ENCODE assay signal across 17 cellular contexts in genomic region chr20:36929290-36929689, GRCh38. TPM values are rescaled to one million over a fixed set of nuclear protein-coding genes. Genes with fewer than 3 reads are reported as not detected.
A peak's percentile ranks its signal among the peaks of the same experiment; 100 is the strongest.
DNase-seq lines count a peak whose midpoint lies in the region; ATAC-seq and TF ChIP-seq lines count a peak whose summit lies in the region.
"Had no signal": no experiment of that assay in that cellular context is flagged by ENCODE, and none has a peak within 500 bp of the region (broad histone marks: within the 10 kb centered on the region; RNA-seq: fewer than 3 reads in every experiment).

No MANE protein-coding gene starts in this region.

- H3K4me3 ChIP-seq in psoas muscle (no peak overlapping the region), uterus (no peak overlapping the region)
- H3K4me3 ChIP-seq: GM23338, pancreas had no signal

- H3K4me1 Mint-ChIP-seq in activated T-cell treated with anti-CD3 and anti-CD28 coated beads, Interleukin-2, amount 50 U/mL, for 24 hours (ENCODE audit: low read depth), result peaks cover 59% of the 10 kb centered on the region
- peaks cover 65% of the 10 kb centered on the region for H3K4me1 Mint-ChIP-seq in activated T-cell treated with anti-CD3 and anti-CD28 coated beads, Interleukin-2, amount 50 U/mL, for 4 hours (ENCODE audit: low read depth)
- peaks cover 60% of the 10 kb centered on the region for H3K4me1 Mint-ChIP-seq in dendritic cell treated with granulocyte-macrophage colony-stimulating factor and Interleukin-4, amounts not matched to agents 40 ng/mL and 50 ng/mL, for 4 days (ENCODE audit: low read depth)

- DNase-seq in activated T-cell treated with anti-CD3 and anti-CD28 coated beads, Interleukin-2, amount 50 U/mL, for 24 hours, result peak; percentile 21
- DNase-seq in activated T-cell treated with anti-CD3 and anti-CD28 coated beads, Interleukin-2, amount 50 U/mL, for 4 hours, result no peak
- DNase-seq in MV-4-11 (lab: John Stamatoyannopoulos, UW) (peak; percentile 66), psoas muscle (no peak), NCI-H2227 (lab: John Stamatoyannopoulos, UW; ENCODE audit: unreplicated experiment) (no peak), uterus (no peak), NCI-H82 (lab: John Stamatoyannopoulos, UW) (no peak)
- DNase-seq: caudate nucleus; DND-41; NCI-H1436; NCI-H69; pancreas; SHP77; stimulated activated CD4-positive, alpha-beta T cell treated with anti-CD3 and anti-CD28 coated beads, Interleukin-1b, Interleukin-23, amount 100 ng/mL, for 48 hours had no signal

- no peaks in the 10 kb centered on the region for H3K27me3 ChIP-seq in psoas muscle (ENCODE audit: insufficient read depth in 3 of 3, low read length in 2 of 3)
- H3K27me3 ChIP-seq in uterus, result no peaks in the 10 kb centered on the region
- H3K27me3 ChIP-seq: pancreas had no signal

- peak overlapping the region; percentile 91 for H3K27ac Mint-ChIP-seq in activated T-cell treated with anti-CD3 and anti-CD28 coated beads, Interleukin-2, amount 50 U/mL, for 24 hours
- peak overlapping the region; percentile 77 for H3K27ac Mint-ChIP-seq in dendritic cell treated with granulocyte-macrophage colony-stimulating factor and Interleukin-4, amounts not matched to agents 40 ng/mL and 50 ng/mL, for 4 days
- H3K27ac Mint-ChIP-seq: GM23338, WTC11 had no signal

- H3K27me3 Mint-ChIP-seq in activated T-cell treated with anti-CD3 and anti-CD28 coated beads, Interleukin-2, amount 50 U/mL, for 24 hours, result no peaks in the 10 kb centered on the region
- H3K27me3 Mint-ChIP-seq in activated T-cell treated with anti-CD3 and anti-CD28 coated beads, Interleukin-2, amount 50 U/mL, for 4 hours (ENCODE audit: low read depth), result no peaks in the 10 kb centered on the region
- no peaks in the 10 kb centered on the region for H3K27me3 Mint-ChIP-seq in dendritic cell treated with granulocyte-macrophage colony-stimulating factor and Interleukin-4, amounts not matched to agents 40 ng/mL and 50 ng/mL, for 4 days

- H3K36me3 Mint-ChIP-seq in activated T-cell treated with anti-CD3 and anti-CD28 coated beads, Interleukin-2, amount 50 U/mL, for 24 hours (ENCODE audit: low read depth), result peaks cover 86% of the 10 kb centered on the region
- peaks cover 40% of the 10 kb centered on the region for H3K36me3 Mint-ChIP-seq in activated T-cell treated with anti-CD3 and anti-CD28 coated beads, Interleukin-2, amount 50 U/mL, for 4 hours (ENCODE audit: insufficient read depth)
- H3K36me3 Mint-ChIP-seq in dendritic cell treated with granulocyte-macrophage colony-stimulating factor and Interleukin-4, amounts not matched to agents 40 ng/mL and 50 ng/mL, for 4 days (ENCODE audit: low read depth), result peaks cover 100% of the 10 kb centered on the region

- 72 to 81% (median 74%) methylated on average over 6 of the region's 6 CpGs for WGBS in psoas muscle, 3 donors

- H3K27ac ChIP-seq in psoas muscle (no peak overlapping the region), uterus (no peak overlapping the region)
- H3K27ac ChIP-seq: pancreas had no signal

- H3K4me1 ChIP-seq in psoas muscle, result peaks cover 3% of the 10 kb centered on the region
- no peaks in the 10 kb centered on the region for H3K4me1 ChIP-seq in uterus

- intact Hi-C loops in dendritic cell treated with granulocyte-macrophage colony-stimulating factor and Interleukin-4, amounts not matched to agents 40 ng/mL and 50 ng/mL, for 4 days (cut with micrococcal nuclease), result no loop called here
- intact Hi-C loops in psoas muscle (cut with DNase I), result no loop called here
- intact Hi-C loops in uterus (cut with DNase I; ENCODE audit: low total_unique reads), result no loop called here

- no peak for TF ChIP-seq CTCF in psoas muscle (IDR thresholded peaks at IDR 0.05)
- no peak for TF ChIP-seq CTCF in uterus (IDR thresholded peaks at IDR 0.05)

- ATAC-seq in activated T-cell treated with anti-CD3 and anti-CD28 coated beads, Interleukin-2, amount 50 U/mL, for 4 hours, result no peak
- peak in 3 of 4 donors; percentile 14 to 46 (median 22) for ATAC-seq in psoas muscle
- ATAC-seq: GM23338, pancreas, WTC11 had no signal

- TF ChIP-seq POLR2A in uterus (IDR thresholded peaks at IDR 0.05), result no peak

- no peaks in the 10 kb centered on the region for H3K9me3 Mint-ChIP-seq in activated T-cell treated with anti-CD3 and anti-CD28 coated beads, Interleukin-2, amount 50 U/mL, for 24 hours
- H3K9me3 Mint-ChIP-seq in activated T-cell treated with anti-CD3 and anti-CD28 coated beads, Interleukin-2, amount 50 U/mL, for 4 hours, result no peaks in the 10 kb centered on the region
- no peaks in the 10 kb centered on the region for H3K9me3 Mint-ChIP-seq in dendritic cell treated with granulocyte-macrophage colony-stimulating factor and Interleukin-4, amounts not matched to agents 40 ng/mL and 50 ng/mL, for 4 days
- H3K9me3 Mint-ChIP-seq: GM23338, WTC11 had no signal

- H3K9me3 ChIP-seq in psoas muscle (no peaks in the 10 kb centered on the region), uterus (no peaks in the 10 kb centered on the region)
- H3K9me3 ChIP-seq: pancreas had no signal

- H3K36me3 ChIP-seq in psoas muscle (ENCODE audit: insufficient read depth in 1 of 2, low read depth in 1 of 2), result peaks cover 0 to 66% of the 10 kb centered on the region in 2 donors
- H3K36me3 ChIP-seq in uterus, result peaks cover 0 to 3% of the 10 kb centered on the region in 2 donors

- H3K4me3 Mint-ChIP-seq in activated T-cell treated with anti-CD3 and anti-CD28 coated beads, Interleukin-2, amount 50 U/mL, for 24 hours, result no peak overlapping the region
- no peak overlapping the region for H3K4me3 Mint-ChIP-seq in activated T-cell treated with anti-CD3 and anti-CD28 coated beads, Interleukin-2, amount 50 U/mL, for 4 hours
- no peak overlapping the region for H3K4me3 Mint-ChIP-seq in dendritic cell treated with granulocyte-macrophage colony-stimulating factor and Interleukin-4, amounts not matched to agents 40 ng/mL and 50 ng/mL, for 4 days
- H3K4me3 Mint-ChIP-seq: GM23338, WTC11 had no signal

RNA-seq across cellular contexts. Expression of gene SAMHD1, which starts 22.2 kb away (rescaled TPM):
- total RNA-seq in activated T-cell treated with anti-CD3 and anti-CD28 coated beads, Interleukin-2, amount 50 U/mL, for 4 hours, result 10 to 100 TPM; 30.8 to 36.1 (median 32.3) TPM
- total RNA-seq in psoas muscle (10 to 100 TPM; 18.2 to 36.4 (median 27.2) TPM), uterus (100 to 1,000 TPM in 3 of 4 donors, 10 to 100 TPM in 1; 76.8 to 172 (median 104) TPM)
- polyA plus RNA-seq in psoas muscle, result 10 to 100 TPM; 17.0 to 29.4 (median 20.3) TPM

RNA-seq across cellular contexts. Expression of gene TLDC2, which starts 53.4 kb away (rescaled TPM):
- not detected for total RNA-seq in activated T-cell treated with anti-CD3 and anti-CD28 coated beads, Interleukin-2, amount 50 U/mL, for 4 hours
- total RNA-seq in psoas muscle, result under 1 TPM in 1 of 4 donors, not detected in 3; 0.15 TPM
- under 1 TPM in 2 of 3 donors, not detected in 1; 0.04 to 0.05 TPM for polyA plus RNA-seq in psoas muscle
- total RNA-seq in uterus, result 1 to 10 TPM in 2 of 4 donors, not detected in 2; 1.0 TPM

Comparison
In these comparisons a context has a peak if more than half of its experiments do, and no peak if none do; other contexts are left out.
1. DNase-seq: peak in activated T-cell treated with anti-CD3 and anti-CD28 coated beads, Interleukin-2, amount 50 U/mL, for 24 hours (single experiment) and MV-4-11 (single experiment); none in activated T-cell treated with anti-CD3 and anti-CD28 coated beads, Interleukin-2, amount 50 U/mL, for 4 hours (single experiment), psoas muscle (0 of 2), NCI-H2227 (single experiment), uterus (0 of 2) and NCI-H82 (single experiment).
2. ATAC-seq: peak in psoas muscle (3 of 4); none in activated T-cell treated with anti-CD3 and anti-CD28 coated beads, Interleukin-2, amount 50 U/mL, for 4 hours (0 of 2).